In the genomic region with DNA sequence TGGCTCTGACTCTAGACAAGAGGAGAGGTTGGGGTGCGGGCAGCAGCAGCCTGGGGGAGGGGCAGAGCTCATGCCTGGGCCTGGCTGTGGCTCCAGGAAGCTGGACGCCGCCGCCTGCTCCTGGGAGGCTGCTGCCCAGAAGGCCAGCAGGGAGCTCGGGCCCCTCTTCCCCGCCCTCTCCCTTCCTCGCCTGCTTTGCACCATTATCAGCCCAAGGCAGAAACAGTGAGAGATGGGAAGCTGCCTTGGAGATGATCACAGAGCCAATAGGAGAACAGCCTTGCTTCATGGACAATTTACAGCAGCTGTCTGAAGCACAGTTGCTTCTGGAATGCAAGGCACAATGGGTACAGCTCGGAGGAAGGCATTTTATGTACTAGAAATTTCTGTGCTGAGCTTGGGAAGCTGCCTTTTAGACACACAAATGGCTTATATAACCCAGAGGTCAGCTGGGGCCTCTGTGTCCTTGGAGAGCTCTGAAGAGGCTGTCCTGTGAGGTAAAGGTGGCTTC, we compare ENCODE assay signal across 8 cellular contexts. TPM values are rescaled to one million over a fixed set of nuclear protein-coding genes. Genes with fewer than 3 reads are reported as not detected.
A peak's percentile ranks its signal among the peaks of the same experiment; 100 is the strongest.
DNase-seq lines count a peak whose midpoint lies in the region; ATAC-seq and TF ChIP-seq lines count a peak whose summit lies in the region.

No MANE protein-coding gene starts in this region.

- POLR2A ChIA-PET in GM10248 (lab: Yijun Ruan, JAX): no interaction called here

- no peak for TF ChIP-seq CTCF in GM10248 (IDR thresholded peaks at IDR 0.05; ENCODE audit: control extremely low read depth, extremely low read depth, low read depth, missing control alignments)

- CTCF ChIA-PET in GM10248 (lab: Yijun Ruan, JAX): interaction anchor here (0.8 to 1.4 kb wide), 2 partner anchors 15 to 20 kb away, joined by 3 read pairs; no protein-coding TSS in a partner anchor

- DNase-seq in C1 segment of cervical spinal cord (lab: John Stamatoyannopoulos, UW) (peak in 8 of 14 donors; percentile 17 to 71 (median 24)), amniotic epithelial cell (ENCODE audit: low read depth) (peak; percentile 70), left cardiac atrium (peak; percentile 77), posterior cingulate gyrus (peak in 8 of 10 donors; percentile 22 to 87 (median 40)), NCI-H2196 (lab: John Stamatoyannopoulos, UW; ENCODE audit: unreplicated experiment) (no peak), GM10248 (ENCODE audit: extremely low spot score) (no peak), HCEC 1CT (no peak), CD1c-positive myeloid dendritic cell (ENCODE audit: extremely low spot score) (no peak)

- intact Hi-C loops in left cardiac atrium (cut with DNase I): no loop called here
- intact Hi-C loops in posterior cingulate gyrus (cut with DNase I): no loop called here

- ATAC-seq in left cardiac atrium: peak; percentile 91 to 92

RNA-seq across cellular contexts. Expression of a gene that starts 55.3 kb away (rescaled TPM):
- total RNA-seq in left cardiac atrium: 10 to 100 TPM; 20.8 to 22.8 TPM

Comparison
In these comparisons a context has a peak if more than half of its experiments do, and no peak if none do; other contexts are left out.
1. DNase-seq: peak in C1 segment of cervical spinal cord (8 of 14), amniotic epithelial cell (single experiment), left cardiac atrium (single experiment) and posterior cingulate gyrus (8 of 10); none in NCI-H2196 (single experiment), GM10248 (single experiment), HCEC 1CT (single experiment) and CD1c-positive myeloid dendritic cell (single experiment).